In genomic region chr6:111850288-111850937, GRCh38 we compare ENCODE assay signal across 8 cellular contexts. TPM values are rescaled to one million over a fixed set of nuclear protein-coding genes. Genes with fewer than 3 reads are reported as not detected.
DNase-seq lines count a peak whose midpoint lies in the region; ATAC-seq and TF ChIP-seq lines count a peak whose summit lies in the region.

No MANE protein-coding gene starts in this region.

- peak overlapping the region; percentile 56 for H3K4me3 Mint-ChIP-seq in central memory CD8-positive, alpha-beta T cell
- H3K4me3 Mint-ChIP-seq in type B pancreatic cell = peak overlapping the region; percentile 10

- H3K9me3 Mint-ChIP-seq in activated naive CD4-positive, alpha-beta T cell treated with anti-CD3 and anti-CD28 coated beads, Interleukin-2, amount 50 U/mL, for 72 hours = no peaks in the 10 kb centered on the region
- H3K9me3 Mint-ChIP-seq in central memory CD8-positive, alpha-beta T cell = no peaks in the 10 kb centered on the region
- no peaks in the 10 kb centered on the region for H3K9me3 Mint-ChIP-seq in type B pancreatic cell

- H3K27me3 Mint-ChIP-seq in central memory CD8-positive, alpha-beta T cell = no peaks in the 10 kb centered on the region
- H3K27me3 Mint-ChIP-seq in type B pancreatic cell = no peaks in the 10 kb centered on the region

- no peak for TF ChIP-seq CTCF in type B pancreatic cell (conservative IDR thresholded peaks at IDR 0.05)

- peak in 1 of 2 donors; percentile 13 for ATAC-seq in activated naive CD4-positive, alpha-beta T cell treated with anti-CD3 and anti-CD28 coated beads, Interleukin-2, amount 50 U/mL, for 72 hours
- peak; percentile 45 for ATAC-seq in HG03064 (IDR thresholded peaks at IDR 0.05; ENCODE audit: low read depth, unreplicated experiment)
- peak; percentile 72 for ATAC-seq in central memory CD8-positive, alpha-beta T cell (replicated peaks; ENCODE audit: extremely low read depth, poor library complexity, severe bottlenecking)
- no peak for ATAC-seq in HG03342 (IDR thresholded peaks at IDR 0.05; ENCODE audit: unreplicated experiment)
- no peak for ATAC-seq in HG02763 (IDR thresholded peaks at IDR 0.05; ENCODE audit: unreplicated experiment)

- DNase-seq in activated naive CD4-positive, alpha-beta T cell treated with anti-CD3 and anti-CD28 coated beads, Interleukin-2, amount 50 U/mL, for 72 hours (ENCODE audit: low spot score in 2 of 2) = no peak
- no peak for DNase-seq in activated naive CD4-positive, alpha-beta T cell (lab: John Stamatoyannopoulos, UW)
- no peak for DNase-seq in central memory CD8-positive, alpha-beta T cell (ENCODE audit: low spot score in 2 of 2)
- DNase-seq in type B pancreatic cell (ENCODE audit: extremely low spot score, unreplicated experiment) = no peak
- no peak for DNase-seq in hepatic stellate cell (ENCODE audit: low spot score)

- H3K36me3 Mint-ChIP-seq in activated naive CD4-positive, alpha-beta T cell treated with anti-CD3 and anti-CD28 coated beads, Interleukin-2, amount 50 U/mL, for 72 hours = peaks cover 4 to 17% of the 10 kb centered on the region in 2 donors
- peaks cover 47% of the 10 kb centered on the region for H3K36me3 Mint-ChIP-seq in central memory CD8-positive, alpha-beta T cell (ENCODE audit: insufficient read depth)
- peaks cover 22% of the 10 kb centered on the region for H3K36me3 Mint-ChIP-seq in type B pancreatic cell

- H3K4me1 Mint-ChIP-seq in central memory CD8-positive, alpha-beta T cell = peaks cover 87% of the 10 kb centered on the region
- peaks cover 58% of the 10 kb centered on the region for H3K4me1 Mint-ChIP-seq in type B pancreatic cell (ENCODE audit: unreplicated experiment)

- peak overlapping the region; percentile 43 to 91 for H3K27ac Mint-ChIP-seq in activated naive CD4-positive, alpha-beta T cell treated with anti-CD3 and anti-CD28 coated beads, Interleukin-2, amount 50 U/mL, for 72 hours
- H3K27ac Mint-ChIP-seq in central memory CD8-positive, alpha-beta T cell (ENCODE audit: low read depth) = peak overlapping the region; percentile 90
- peak overlapping the region; percentile 44 for H3K27ac Mint-ChIP-seq in type B pancreatic cell

RNA-seq across cellular contexts. Expression of gene FYN, which starts 22.8 kb away (rescaled TPM):
- total RNA-seq in activated naive CD4-positive, alpha-beta T cell treated with anti-CD3 and anti-CD28 coated beads, Interleukin-2, amount 50 U/mL, for 72 hours = 100 to 1,000 TPM; 287 to 304 TPM
- total RNA-seq in type B pancreatic cell (ENCODE audit: low replicate concordance) = 131 and 283 TPM in 2 replicates

Comparison
In these comparisons a context has a peak if more than half of its experiments do, and no peak if none do; other contexts are left out.
1. ATAC-seq: peak in HG03064 (single experiment) and central memory CD8-positive, alpha-beta T cell (single experiment); none in HG03342 (single experiment) and HG02763 (single experiment).
2. Peak in every context shown above with its lines, with median percentiles within 50 percentile points of each other: H3K27ac Mint-ChIP-seq.